ENCODE assay signal across 1 cellular context in the genomic region with DNA sequence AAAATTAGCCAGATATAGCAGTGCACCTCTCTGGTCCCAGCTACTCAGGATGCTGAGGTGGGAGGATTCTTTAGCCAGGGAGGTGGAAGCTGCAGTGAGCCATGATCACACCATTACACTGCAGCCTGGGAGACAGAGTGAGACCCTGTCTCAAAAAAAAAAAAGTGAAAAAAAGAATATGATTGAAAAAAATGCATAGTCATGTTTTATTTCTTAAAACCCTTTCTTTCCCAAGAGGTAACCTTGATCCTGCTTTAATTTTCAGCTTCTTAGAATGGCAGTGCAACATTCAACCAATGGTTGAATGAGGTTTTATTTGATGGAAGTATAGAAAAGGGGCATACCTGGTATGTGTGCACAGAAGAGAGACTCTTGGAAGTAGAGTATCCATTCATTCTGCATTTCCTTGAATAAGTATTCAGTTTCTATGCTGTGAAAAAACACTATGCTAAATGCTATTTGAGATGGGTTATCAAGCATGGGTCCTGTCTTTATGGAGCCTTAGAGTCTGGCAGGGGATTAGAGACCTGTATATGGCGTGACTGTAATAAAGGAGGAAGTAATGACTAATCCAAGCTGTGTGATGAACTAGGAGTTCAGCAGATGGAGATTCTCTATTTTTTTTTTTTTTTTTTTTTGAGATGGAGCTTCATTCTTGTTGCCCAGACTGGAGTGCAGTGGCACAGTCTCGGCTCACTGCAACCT.
TF ChIP-seq lines count a peak whose summit lies in the region.

No MANE protein-coding gene starts in this region.

TF ChIP-seq in HepG2, 621 proteins besides CTCF, POLR2A, EP300 and RAD21 (continued from another document):
- TF ChIP-seq, protein P1, sequence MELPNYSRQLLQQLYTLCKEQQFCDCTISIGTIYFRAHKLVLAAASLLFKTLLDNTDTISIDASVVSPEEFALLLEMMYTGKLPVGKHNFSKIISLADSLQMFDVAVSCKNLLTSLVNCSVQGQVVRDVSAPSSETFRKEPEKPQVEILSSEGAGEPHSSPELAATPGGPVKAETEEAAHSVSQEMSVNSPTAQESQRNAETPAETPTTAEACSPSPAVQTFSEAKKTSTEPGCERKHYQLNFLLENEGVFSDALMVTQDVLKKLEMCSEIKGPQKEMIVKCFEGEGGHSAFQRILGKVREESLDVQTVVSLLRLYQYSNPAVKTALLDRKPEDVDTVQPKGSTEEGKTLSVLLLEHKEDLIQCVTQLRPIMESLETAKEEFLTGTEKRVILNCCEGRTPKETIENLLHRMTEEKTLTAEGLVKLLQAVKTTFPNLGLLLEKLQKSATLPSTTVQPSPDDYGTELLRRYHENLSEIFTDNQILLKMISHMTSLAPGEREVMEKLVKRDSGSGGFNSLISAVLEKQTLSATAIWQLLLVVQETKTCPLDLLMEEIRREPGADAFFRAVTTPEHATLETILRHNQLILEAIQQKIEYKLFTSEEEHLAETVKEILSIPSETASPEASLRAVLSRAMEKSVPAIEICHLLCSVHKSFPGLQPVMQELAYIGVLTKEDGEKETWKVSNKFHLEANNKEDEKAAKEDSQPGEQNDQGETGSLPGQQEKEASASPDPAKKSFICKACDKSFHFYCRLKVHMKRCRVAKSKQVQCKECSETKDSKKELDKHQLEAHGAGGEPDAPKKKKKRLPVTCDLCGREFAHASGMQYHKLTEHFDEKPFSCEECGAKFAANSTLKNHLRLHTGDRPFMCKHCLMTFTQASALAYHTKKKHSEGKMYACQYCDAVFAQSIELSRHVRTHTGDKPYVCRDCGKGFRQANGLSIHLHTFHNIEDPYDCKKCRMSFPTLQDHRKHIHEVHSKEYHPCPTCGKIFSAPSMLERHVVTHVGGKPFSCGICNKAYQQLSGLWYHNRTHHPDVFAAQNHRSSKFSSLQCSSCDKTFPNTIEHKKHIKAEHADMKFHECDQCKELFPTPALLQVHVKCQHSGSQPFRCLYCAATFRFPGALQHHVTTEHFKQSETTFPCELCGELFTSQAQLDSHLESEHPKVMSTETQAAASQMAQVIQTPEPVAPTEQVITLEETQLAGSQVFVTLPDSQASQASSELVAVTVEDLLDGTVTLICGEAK (IDR thresholded peaks at IDR 0.05): no peak
- TF ChIP-seq, protein P1 (CRISPR knock-in tag; IDR thresholded peaks at IDR 0.05): no peak
- TF ChIP-seq PHF21A (CRISPR knock-in tag; IDR thresholded peaks at IDR 0.05) (no peak), MAFK (conservative IDR thresholded peaks at IDR 0.05 in 1 of 2, IDR thresholded peaks at IDR 0.05 in 1 of 2; ENCODE audit: low read length in 2 of 2) (peak; percentile 53 to 67), NFE2L2 (IDR thresholded peaks at IDR 0.05; ENCODE audit: low read length) (peak; percentile 88), NCOA1 (CRISPR knock-in tag; IDR thresholded peaks at IDR 0.05) (no peak), DMAP1 (CRISPR knock-in tag; IDR thresholded peaks at IDR 0.05) (no peak)
